In the genomic region with DNA sequence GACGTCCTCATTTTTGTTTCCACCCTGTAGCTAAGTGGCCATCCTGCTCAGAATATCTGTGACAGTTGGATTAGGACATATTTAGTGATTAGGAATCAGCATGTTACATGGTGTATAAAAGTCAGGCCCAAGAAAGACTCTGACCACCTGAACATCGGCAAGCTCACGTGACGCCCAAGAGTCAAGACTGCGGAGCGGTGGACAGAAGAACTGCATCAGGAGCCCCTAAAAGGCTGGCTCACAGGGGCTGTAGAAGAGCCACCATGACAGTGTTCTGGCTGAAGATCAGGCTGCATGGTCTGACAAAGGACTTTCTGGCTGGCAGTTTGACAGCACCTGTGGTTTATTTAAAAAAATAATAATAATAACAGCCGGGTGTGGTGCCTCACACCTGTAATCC, we compare ENCODE assay signal across 24 cellular contexts.
DNase-seq lines count a peak whose midpoint lies in the region; ATAC-seq and TF ChIP-seq lines count a peak whose summit lies in the region.
"Had no signal": no experiment of that assay in that cellular context is flagged by ENCODE, and none has a peak within 500 bp of the region (broad histone marks: within the 10 kb centered on the region; RNA-seq: fewer than 3 reads in every experiment).

No MANE protein-coding gene starts in this region.

- H3K4me3 ChIP-seq in right atrium auricular region (no peak overlapping the region), heart right ventricle (no peak overlapping the region), lung (no peak overlapping the region), vagina (no peak overlapping the region), right cardiac atrium (ENCODE audit: low read length) (no peak overlapping the region)
- H3K4me3 ChIP-seq in effector memory CD4-positive, alpha-beta T cell (ENCODE audit: insufficient read depth, low read depth, low read length, poor library complexity, severe bottlenecking) = no peak overlapping the region
- H3K4me3 ChIP-seq: gastrocnemius medialis, hepatocyte, psoas muscle, upper lobe of right lung had no signal

- no peaks in the 10 kb centered on the region for H3K27me3 ChIP-seq in right atrium auricular region
- H3K27me3 ChIP-seq in heart right ventricle = no peaks in the 10 kb centered on the region
- no peaks in the 10 kb centered on the region for H3K27me3 ChIP-seq in lung (ENCODE audit: control insufficient read depth, insufficient read depth)
- H3K27me3 ChIP-seq in vagina = no peaks in the 10 kb centered on the region
- no peaks in the 10 kb centered on the region for H3K27me3 ChIP-seq in effector memory CD4-positive, alpha-beta T cell (replicated peaks; ENCODE audit: control insufficient read depth, insufficient read depth, low read length, poor library complexity, severe bottlenecking)
- H3K27me3 ChIP-seq in right cardiac atrium (ENCODE audit: control insufficient read depth, insufficient read depth) = no peaks in the 10 kb centered on the region
- H3K27me3 ChIP-seq: gastrocnemius medialis, hepatocyte, upper lobe of right lung had no signal

- H3K27ac ChIP-seq in right atrium auricular region = no peak overlapping the region
- H3K27ac ChIP-seq in heart right ventricle = no peak overlapping the region
- no peak overlapping the region for H3K27ac ChIP-seq in lung (ENCODE audit: low read depth in 1 of 2, low read length in 1 of 2)
- H3K27ac ChIP-seq in vagina = no peak overlapping the region
- no peak overlapping the region for H3K27ac ChIP-seq in effector memory CD4-positive, alpha-beta T cell (ENCODE audit: insufficient read depth, low read length, poor library complexity, severe bottlenecking)
- no peak overlapping the region for H3K27ac ChIP-seq in right cardiac atrium (ENCODE audit: low read length)
- H3K27ac ChIP-seq: gastrocnemius medialis, hepatocyte, psoas muscle, upper lobe of right lung had no signal

- intact Hi-C loops in heart right ventricle (cut with DNase I) = no loop called here
- intact Hi-C loops in vagina (cut with DNase I) = no loop called here
- intact Hi-C loops in right cardiac atrium (cut with DNase I) = no loop called here

- WGBS in heart right ventricle, 2 donors = 94 to 95% methylated on average over 7 of the region's 7 CpGs
- 97% methylated on average over 7 of the region's 7 CpGs for WGBS in lung, 2 donors
- WGBS in right cardiac atrium = 95% methylated on average over 7 of the region's 7 CpGs

- DNase-seq in right atrium auricular region (ENCODE audit: low spot score) = peak; percentile 11
- DNase-seq in heart right ventricle = no peak
- peak; percentile 58 for DNase-seq in activated CD8-positive, alpha-beta memory T cell treated with anti-CD3 and anti-CD28 coated beads, Interleukin-2, amount 50 U/mL, for 48 hours
- peak; percentile 18 for DNase-seq in lung (ENCODE audit: low spot score)
- DNase-seq in vagina (ENCODE audit: extremely low spot score in 2 of 2) = peak; percentile 56 to 58
- DNase-seq in effector memory CD4-positive, alpha-beta T cell = no peak
- no peak for DNase-seq in right cardiac atrium
- DNase-seq: activated CD4-positive, alpha-beta T cell treated with anti-CD3 and anti-CD28 coated beads, Interleukin-2, amount 50 U/mL, for 1 hour; activated naive CD8-positive, alpha-beta T cell treated with anti-CD3 and anti-CD28 coated beads, Interleukin-2, amount 10 ng/mL, durations not matched to agents 7 days and 5 days; central memory CD4-positive, alpha-beta T cell; gastrocnemius medialis; H9; immature natural killer cell; left colon; mesenchymal stem cell; NCI-H1092; NCI-H1694 treated with DMSO at 0.1 percent for 48 hours; NCI-H526; NK-92 treated with Interleukin-12 subunit alpha and Interleukin-12 subunit beta, amount 100 ng/mL, for 24 hours; PC-3; psoas muscle; SHP77; upper lobe of right lung had no signal

- no peaks in the 10 kb centered on the region for H3K36me3 ChIP-seq in right atrium auricular region
- H3K36me3 ChIP-seq in heart right ventricle = no peaks in the 10 kb centered on the region
- H3K36me3 ChIP-seq in lung (ENCODE audit: control insufficient read depth in 2 of 2, insufficient read depth in 2 of 2, low read length in 2 of 2) = no peaks in the 10 kb centered on the region
- no peaks in the 10 kb centered on the region for H3K36me3 ChIP-seq in vagina
- H3K36me3 ChIP-seq in effector memory CD4-positive, alpha-beta T cell (ENCODE audit: control insufficient read depth, insufficient read depth, low read length) = no peaks in the 10 kb centered on the region
- H3K36me3 ChIP-seq: gastrocnemius medialis, upper lobe of right lung had no signal

- ATAC-seq in heart right ventricle (no peak), lung (ENCODE audit: insufficient read depth, low FRiP score) (no peak), right cardiac atrium (no peak)
- ATAC-seq: gastrocnemius medialis, left colon, PC-3, psoas muscle, upper lobe of right lung had no signal

- no peak for TF ChIP-seq CTCF in right atrium auricular region (IDR thresholded peaks at IDR 0.05)
- TF ChIP-seq CTCF in heart right ventricle (IDR thresholded peaks at IDR 0.05) = no peak
- TF ChIP-seq CTCF in lung (IDR thresholded peaks at IDR 0.05; ENCODE audit: control extremely low read depth, extremely low read depth) = no peak
- no peak for TF ChIP-seq CTCF in vagina (IDR thresholded peaks at IDR 0.05)

- H3K9me3 ChIP-seq in right atrium auricular region = peaks cover 0 to 3% of the 10 kb centered on the region in 2 donors
- peaks cover 0 to 13% (median 3%) of the 10 kb centered on the region in 11 donors for H3K9me3 ChIP-seq in heart right ventricle
- no peaks in the 10 kb centered on the region for H3K9me3 ChIP-seq in lung (ENCODE audit: control insufficient read depth in 2 of 2, insufficient read depth in 1 of 2, low read length in 1 of 2)
- no peaks in the 10 kb centered on the region for H3K9me3 ChIP-seq in vagina
- H3K9me3 ChIP-seq in effector memory CD4-positive, alpha-beta T cell (ENCODE audit: control insufficient read depth, low read length) = no peaks in the 10 kb centered on the region
- no peaks in the 10 kb centered on the region for H3K9me3 ChIP-seq in right cardiac atrium (ENCODE audit: control insufficient read depth, low read length)
- H3K9me3 ChIP-seq: gastrocnemius medialis, psoas muscle, upper lobe of right lung had no signal

- TF ChIP-seq POLR2A in vagina (IDR thresholded peaks at IDR 0.05) = no peak

- H3K4me1 ChIP-seq in right atrium auricular region (no peaks in the 10 kb centered on the region), heart right ventricle (peaks cover 0 to 25% (median 0%) of the 10 kb centered on the region in 9 donors), lung (ENCODE audit: control insufficient read depth in 2 of 2, insufficient read depth in 2 of 2, low read length in 2 of 2) (no peaks in the 10 kb centered on the region), vagina (peaks cover 8% of the 10 kb centered on the region), right cardiac atrium (ENCODE audit: control insufficient read depth, insufficient read depth, low read length) (no peaks in the 10 kb centered on the region)
- peaks cover 11% of the 10 kb centered on the region for H3K4me1 ChIP-seq in effector memory CD4-positive, alpha-beta T cell (ENCODE audit: control insufficient read depth, insufficient read depth, low read length, poor library complexity, severe bottlenecking)
- H3K4me1 ChIP-seq: gastrocnemius medialis, psoas muscle, upper lobe of right lung had no signal

Comparison
In these comparisons a context has a peak if more than half of its experiments do, and no peak if none do; other contexts are left out.
1. DNase-seq: peak in right atrium auricular region (single experiment), activated CD8-positive, alpha-beta memory T cell treated with anti-CD3 and anti-CD28 coated beads, Interleukin-2, amount 50 U/mL, for 48 hours (single experiment), lung (single experiment) and vagina (2 of 2); none in heart right ventricle (0 of 2), effector memory CD4-positive, alpha-beta T cell (0 of 3) and right cardiac atrium (0 of 3).